ENCODE assay signal across 1 cellular context in the genomic region with DNA sequence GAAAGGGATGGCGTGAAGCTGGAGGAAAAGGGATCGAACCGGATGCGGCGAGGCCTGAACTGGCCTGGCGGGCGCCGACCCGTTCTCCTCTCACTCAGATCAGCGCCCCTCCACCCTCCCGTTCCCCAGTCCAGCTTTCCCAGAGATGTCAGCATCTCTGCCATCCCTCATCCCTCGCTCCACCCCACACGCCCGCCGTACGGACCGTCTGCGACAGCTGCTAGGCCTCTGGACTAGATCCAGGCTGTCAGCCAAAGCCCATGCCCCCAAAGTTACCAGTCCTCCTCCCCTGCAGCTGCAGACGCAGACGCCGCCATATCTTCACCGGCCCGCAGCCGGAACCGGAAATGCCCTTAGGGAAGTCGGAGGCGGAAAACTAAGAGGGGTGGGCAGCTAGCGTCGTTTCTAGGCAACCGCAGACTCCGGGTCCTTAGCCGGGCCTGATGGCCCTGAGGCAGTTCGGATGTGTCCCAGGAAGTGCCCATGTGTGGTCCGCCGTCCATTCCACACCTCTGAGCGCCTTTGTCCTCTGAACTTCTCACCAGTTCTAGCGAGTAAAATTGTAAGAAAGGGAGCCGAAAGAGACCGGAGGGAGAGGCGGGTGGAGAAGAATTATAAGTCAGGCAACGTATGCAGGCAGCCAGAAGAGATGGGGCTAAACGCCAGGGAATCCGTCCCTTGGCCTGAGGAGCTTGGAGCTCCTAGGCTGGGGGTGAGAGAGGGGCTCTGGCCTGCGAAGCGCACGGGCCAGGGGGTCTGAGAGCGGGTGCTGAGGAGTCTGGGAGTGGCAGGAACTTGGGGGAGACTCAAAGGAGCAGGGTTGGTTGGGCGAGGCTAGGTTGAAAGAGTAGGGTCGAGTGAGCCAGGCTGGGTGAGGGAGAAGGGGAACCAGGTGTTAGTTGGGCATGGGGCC.
TF ChIP-seq lines count a peak whose summit lies in the region.

TSS of gene RNF25 (minus strand) at position 349 of the 913 bp plus-strand sequence. CDS start at position 317, 32 bp downstream.
TSS of gene STK36 (plus strand) at position 433 of the 913 bp plus-strand sequence. CDS start 744 bp downstream, outside the sequence.

TF ChIP-seq in GM12878, 131 proteins besides CTCF, POLR2A, EP300 and RAD21 (continued from another document):
- peak; percentile 80 for TF ChIP-seq MYB (IDR thresholded peaks at IDR 0.05; ENCODE audit: borderline replicate concordance, low read depth, low read length)
- TF ChIP-seq HDAC2 (IDR thresholded peaks at IDR 0.05), result no peak
- TF ChIP-seq SIX5 (IDR thresholded peaks at IDR 0.05; ENCODE audit: low read depth, low read length, severe bottlenecking), result peak; percentile 49
- no peak for TF ChIP-seq STAT3 (IDR thresholded peaks at IDR 0.05; ENCODE audit: low read depth, low read length)
